Comparison of ENCODE assay signal across 16 cellular contexts in the genomic region with DNA sequence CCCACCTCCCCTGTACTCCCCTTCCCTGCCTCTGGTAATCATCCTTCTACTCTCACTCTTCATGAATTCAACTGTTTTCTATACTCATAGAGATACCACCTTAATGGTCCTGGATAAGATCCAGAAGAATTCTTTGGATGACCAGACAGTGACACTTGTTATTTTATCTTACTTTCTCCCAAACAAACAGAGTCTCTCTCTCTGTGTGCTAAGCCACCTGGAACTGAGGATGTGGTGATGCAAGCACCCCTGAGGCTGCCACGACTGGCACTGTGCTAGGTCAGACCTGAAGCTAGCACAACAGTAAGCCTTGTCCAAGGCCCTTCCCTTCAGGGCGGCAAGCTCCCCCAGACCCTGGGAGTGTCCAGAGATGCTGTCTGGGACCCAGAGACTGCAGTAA.
DNase-seq lines count a peak whose midpoint lies in the region; ATAC-seq, FAIRE-seq and TF ChIP-seq lines count a peak whose summit lies in the region.
"Had no signal": no experiment of that assay in that cellular context is flagged by ENCODE, and none has a peak within 500 bp of the region (broad histone marks: within the 10 kb centered on the region; RNA-seq: fewer than 3 reads in every experiment).

No MANE protein-coding gene starts in this region.

- H3K4me3 ChIP-seq in epithelial cell of proximal tubule (ENCODE audit: low read depth, low read length) = no peak overlapping the region
- H3K4me3 ChIP-seq: gastroesophageal sphincter, right atrium auricular region, testis had no signal

- ATAC-seq in HG03342 (IDR thresholded peaks at IDR 0.05; ENCODE audit: unreplicated experiment) = no peak
- ATAC-seq: gastroesophageal sphincter had no signal

- TF ChIP-seq CTCF in epithelial cell of proximal tubule (conservative IDR thresholded peaks at IDR 0.05; ENCODE audit: low read depth, low read length) (no peak), D721Med (IDR thresholded peaks at IDR 0.05; ENCODE audit: insufficient read depth, missing control alignments) (no peak)

- DNase-seq in EL (peak; percentile 25), NCI-H226 (peak; percentile 76), epithelial cell of proximal tubule (ENCODE audit: low read depth) (peak; percentile 89), renal cortical epithelial cell (ENCODE audit: low read depth) (peak; percentile 97), GOT3 (lab: John Stamatoyannopoulos, UW) (no peak), SW480 (ENCODE audit: low spot score) (no peak), D721Med (ENCODE audit: insufficient read length, low spot score) (no peak)
- DNase-seq: activated CD4-positive, alpha-beta T cell treated with anti-CD3 and anti-CD28 coated beads for 1 hour; NCI-H1417; NCI-H2171; NCI-H82; occipital lobe; testis had no signal

- FAIRE-seq in D721Med (lab: Jason Lieb, UNC) = no peak

Comparison
In these comparisons a context has a peak if more than half of its experiments do, and no peak if none do; other contexts are left out.
1. DNase-seq: peak in EL (single experiment), NCI-H226 (single experiment), epithelial cell of proximal tubule (single experiment) and renal cortical epithelial cell (single experiment); none in GOT3 (single experiment), SW480 (single experiment) and D721Med (single experiment).